8 cellular contexts compared by ENCODE assay signal in the genomic region with DNA sequence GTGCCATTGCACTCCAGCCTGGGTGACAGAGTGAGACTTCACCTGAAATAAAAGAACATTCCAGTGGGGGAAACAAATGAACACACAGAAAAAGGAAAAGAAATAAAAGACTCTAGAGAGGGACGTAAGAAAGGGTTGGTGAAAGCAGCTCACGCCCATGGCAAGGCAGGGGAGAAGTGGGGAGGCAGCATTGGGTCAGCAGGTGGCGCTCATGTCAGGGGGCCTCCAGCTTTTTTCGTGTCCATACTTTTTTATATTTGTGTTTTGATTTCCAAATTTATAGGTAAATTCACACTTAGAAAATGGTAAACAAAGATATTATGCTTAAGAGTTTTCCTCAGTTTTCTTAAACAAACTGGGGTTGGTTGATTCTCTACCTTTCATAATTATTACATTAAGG. TPM values are rescaled to one million over a fixed set of nuclear protein-coding genes. Genes with fewer than 3 reads are reported as not detected.
DNase-seq lines count a peak whose midpoint lies in the region; ATAC-seq and TF ChIP-seq lines count a peak whose summit lies in the region.

No MANE protein-coding gene starts in this region.

- no peaks in the 10 kb centered on the region for H3K4me1 Mint-ChIP-seq in effector memory CD8-positive, alpha-beta T cell (ENCODE audit: low read depth in 2 of 2)
- H3K4me1 Mint-ChIP-seq in neural progenitor cell: peaks cover 7% of the 10 kb centered on the region

- H3K4me3 Mint-ChIP-seq in effector memory CD8-positive, alpha-beta T cell: no peak overlapping the region
- no peak overlapping the region for H3K4me3 Mint-ChIP-seq in neural progenitor cell

- TF ChIP-seq CTCF in HL-60 (IDR thresholded peaks at IDR 0.05; ENCODE audit: insufficient read depth, low read length): peak; percentile 62
- peak; percentile 84 for TF ChIP-seq CTCF in neural progenitor cell (IDR thresholded peaks at IDR 0.05)

- H4K20me1 ChIP-seq in neural progenitor cell (ENCODE audit: low read depth): peaks cover 5% of the 10 kb centered on the region

- H3K27ac Mint-ChIP-seq in effector memory CD8-positive, alpha-beta T cell: no peak overlapping the region
- H3K27ac Mint-ChIP-seq in neural progenitor cell: no peak overlapping the region

- no peak for ATAC-seq in effector memory CD8-positive, alpha-beta T cell (replicated peaks)
- ATAC-seq in GM21529 (IDR thresholded peaks at IDR 0.05; ENCODE audit: unreplicated experiment) (no peak), GM21825 (IDR thresholded peaks at IDR 0.05; ENCODE audit: unreplicated experiment) (no peak)

- H3K36me3 Mint-ChIP-seq in effector memory CD8-positive, alpha-beta T cell (ENCODE audit: insufficient read depth): peaks cover 65% of the 10 kb centered on the region
- peaks cover 24% of the 10 kb centered on the region for H3K36me3 Mint-ChIP-seq in neural progenitor cell

- H3K4me2 ChIP-seq in neural progenitor cell: no peak overlapping the region

- H3K4me3 ChIP-seq in HL-60 (replicated peaks; ENCODE audit: insufficient read depth, low read length) (no peak overlapping the region), neural progenitor cell (no peak overlapping the region)

- no peaks in the 10 kb centered on the region for H3K79me2 ChIP-seq in neural progenitor cell (ENCODE audit: low read depth)

- H2AFZ ChIP-seq in neural progenitor cell (replicated peaks): no peak overlapping the region

- DNase-seq in Ammon's horn (ENCODE audit: low spot score): peak; percentile 16
- DNase-seq in HL-60 (ENCODE audit: low read depth in 1 of 2, low spot score in 1 of 2): peak in 1 of 2 experiments; percentile 26
- peak; percentile 17 to 18 for DNase-seq in activated CD4-positive, alpha-beta T cell treated with anti-CD3 and anti-CD28 coated beads for 24 hours (ENCODE audit: low read depth in 2 of 2)
- peak in 2 of 3 experiments; percentile 5 to 18 for DNase-seq in effector memory CD8-positive, alpha-beta T cell
- peak; percentile 59 for DNase-seq in neural progenitor cell (ENCODE audit: low spot score)
- no peak for DNase-seq in DMS153 (lab: John Stamatoyannopoulos, UW)

- no peaks in the 10 kb centered on the region for H3K27me3 Mint-ChIP-seq in effector memory CD8-positive, alpha-beta T cell
- no peaks in the 10 kb centered on the region for H3K27me3 Mint-ChIP-seq in neural progenitor cell (ENCODE audit: insufficient read depth, low read depth)

- H3K4me1 ChIP-seq in neural progenitor cell: peaks cover 3% of the 10 kb centered on the region

- no peak overlapping the region for H3K27ac ChIP-seq in HL-60 (replicated peaks)
- H3K27ac ChIP-seq in neural progenitor cell: no peak overlapping the region

- no peaks in the 10 kb centered on the region for H3K27me3 ChIP-seq in HL-60 (ENCODE audit: insufficient read depth, poor library complexity, severe bottlenecking)
- no peaks in the 10 kb centered on the region for H3K27me3 ChIP-seq in neural progenitor cell

- H3F3A ChIP-seq in neural progenitor cell (ENCODE audit: low read depth): peaks cover 6% of the 10 kb centered on the region

- no peaks in the 10 kb centered on the region for H3K9me3 Mint-ChIP-seq in effector memory CD8-positive, alpha-beta T cell
- H3K9me3 Mint-ChIP-seq in neural progenitor cell: no peaks in the 10 kb centered on the region

- H3K9me3 ChIP-seq in neural progenitor cell (ENCODE audit: low read depth): no peaks in the 10 kb centered on the region

- H3K36me3 ChIP-seq in neural progenitor cell: peaks cover 5% of the 10 kb centered on the region

- no peak overlapping the region for H3K9ac ChIP-seq in neural progenitor cell

RNA-seq across cellular contexts. Expression of a gene that starts 45.5 kb away (rescaled TPM):
- total RNA-seq in neural progenitor cell (ENCODE audit: low replicate concordance): 15.1 and 16.4 TPM in 2 replicates
